Comparison of ENCODE assay signal across 15 cellular contexts in the genomic region with DNA sequence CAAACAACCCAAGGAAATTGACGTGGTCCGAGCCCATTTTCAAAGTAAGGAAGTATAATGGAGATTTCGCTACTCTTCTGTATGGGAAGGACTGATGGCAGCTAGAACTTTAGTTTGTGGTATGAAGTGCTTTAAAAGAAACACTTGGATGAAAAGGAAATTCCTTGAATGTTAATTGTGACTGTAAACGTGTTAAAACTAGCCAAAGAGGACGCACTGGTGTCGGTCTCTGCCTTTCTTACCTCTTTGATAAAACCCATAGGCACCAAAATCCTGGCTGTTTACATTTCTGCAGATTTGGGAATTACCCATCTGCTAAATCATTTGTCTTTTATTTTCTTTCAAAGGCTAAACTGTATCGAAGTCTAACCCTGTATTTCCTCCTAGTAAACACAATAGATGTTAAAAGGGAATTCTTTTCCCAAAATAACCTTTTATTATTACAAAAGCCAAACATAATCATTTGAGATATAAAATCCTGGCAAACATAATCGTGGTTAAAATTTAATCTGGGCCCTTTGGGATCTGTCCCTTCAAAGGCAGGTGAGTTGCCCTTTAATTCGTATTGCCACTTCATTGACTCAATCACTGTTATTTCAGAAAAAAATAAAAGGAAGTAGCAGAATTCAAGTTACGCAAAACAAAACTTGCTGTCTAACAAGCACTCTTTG. TPM values are rescaled to one million over a fixed set of nuclear protein-coding genes. Genes with fewer than 3 reads are reported as not detected.
A peak's percentile ranks its signal among the peaks of the same experiment; 100 is the strongest.
DNase-seq lines count a peak whose midpoint lies in the region; TF ChIP-seq lines count a peak whose summit lies in the region.
"Had no signal": no experiment of that assay in that cellular context is flagged by ENCODE, and none has a peak within 500 bp of the region (broad histone marks: within the 10 kb centered on the region; RNA-seq: fewer than 3 reads in every experiment).

No MANE protein-coding gene starts in this region.

- H3K9me3 Mint-ChIP-seq in Calu3 (ENCODE audit: low read depth, unreplicated experiment): no peaks in the 10 kb centered on the region
- peaks cover 6% of the 10 kb centered on the region for H3K9me3 Mint-ChIP-seq in neural crest cell
- H3K9me3 Mint-ChIP-seq in activated naive CD4-positive, alpha-beta T cell treated with anti-CD3 and anti-CD28 coated beads for 36 hours: no peaks in the 10 kb centered on the region

- DNase-seq in Calu3 (no peak), neural crest cell (ENCODE audit: low read depth, low spot score) (no peak), esophagus muscularis mucosa (ENCODE audit: extremely low spot score) (no peak), inferior parietal cortex (ENCODE audit: extremely low spot score) (no peak), NCI-H1436 treated with DMSO at 0.1 percent for 48 hours (lab: John Stamatoyannopoulos, UW) (no peak)
- no peak for DNase-seq in activated naive CD4-positive, alpha-beta T cell treated with anti-CD3 and anti-CD28 coated beads for 36 hours
- DNase-seq: activated CD4-positive, alpha-beta T cell treated with anti-CD3 and anti-CD28 coated beads for 1 hour; GDM1; NCI-H446; stimulated activated CD4-positive, alpha-beta T cell treated with anti-CD3 and anti-CD28 coated beads, Interleukin-4, amount 100 ng/mL, for 24 hours; stimulated activated naive CD4-positive, alpha-beta T cell had no signal

- intact Hi-C loops in Calu3 (cut with micrococcal nuclease; ENCODE audit: unreplicated experiment): loop anchor here (5.0 to 10.0 kb wide), 2 partner anchors 44 to 173 kb away; no protein-coding TSS in a partner anchor
- intact Hi-C loops in activated naive CD4-positive, alpha-beta T cell treated with anti-CD3 and anti-CD28 coated beads for 36 hours (cut with micrococcal nuclease): no loop called here
- intact Hi-C loops in esophagus muscularis mucosa (cut with DNase I): no loop called here

- H3K4me1 Mint-ChIP-seq in Calu3 (ENCODE audit: low read depth, unreplicated experiment) (peaks cover 69% of the 10 kb centered on the region), neural crest cell (peaks cover 64% of the 10 kb centered on the region)
- H3K4me1 Mint-ChIP-seq in activated naive CD4-positive, alpha-beta T cell treated with anti-CD3 and anti-CD28 coated beads for 36 hours (ENCODE audit: low read depth): peaks cover 9% of the 10 kb centered on the region
- H3K4me1 Mint-ChIP-seq: B cell had no signal

- H4K20me1 ChIP-seq in OCI-LY3 (ENCODE audit: insufficient read depth, low read length): no peaks in the 10 kb centered on the region; the same call in 1 of the 2 replicates

- no peak for TF ChIP-seq EP300 in esophagus muscularis mucosa (IDR thresholded peaks at IDR 0.05)

- TSS peak; percentile 56 for BruUV-seq in Calu3 (replicated peaks; lab: Mats Ljungman, UMichigan)

- peaks cover 15% of the 10 kb centered on the region for H3K27me3 ChIP-seq in OCI-LY3 (ENCODE audit: low read depth, low read length)
- H3K27me3 ChIP-seq in iPS-15b (ENCODE audit: control insufficient read depth, insufficient read depth, low read length): peaks cover 60% of the 10 kb centered on the region
- peaks cover 5 to 81% (median 41%) of the 10 kb centered on the region in 4 donors for H3K27me3 ChIP-seq in esophagus muscularis mucosa

- no peaks in the 10 kb centered on the region for H3K9me3 ChIP-seq in OCI-LY3 (ENCODE audit: insufficient read depth, low read length)
- peaks cover 5% of the 10 kb centered on the region for H3K9me3 ChIP-seq in iPS-15b (ENCODE audit: control insufficient read depth, insufficient read depth, low read length)
- H3K9me3 ChIP-seq in esophagus muscularis mucosa: no peaks in the 10 kb centered on the region
- H3K9me3 ChIP-seq: Peyer's patch had no signal

- H3K27ac ChIP-seq in OCI-LY3 (ENCODE audit: low read length): no peak overlapping the region
- H3K27ac ChIP-seq in esophagus muscularis mucosa (replicated peaks in 1 of 4): no peak overlapping the region
- H3K27ac ChIP-seq: Peyer's patch had no signal

- H3K27me3 Mint-ChIP-seq in Calu3 (ENCODE audit: unreplicated experiment) (no peaks in the 10 kb centered on the region), neural crest cell (ENCODE audit: low read depth) (peaks cover 64% of the 10 kb centered on the region)
- H3K27me3 Mint-ChIP-seq in activated naive CD4-positive, alpha-beta T cell treated with anti-CD3 and anti-CD28 coated beads for 36 hours (ENCODE audit: low read depth): peaks cover 73% of the 10 kb centered on the region

- no peak overlapping the region for H3K9ac ChIP-seq in OCI-LY3 (ENCODE audit: low read length)
- no peak overlapping the region for H3K9ac ChIP-seq in iPS-15b (ENCODE audit: low read depth, low read length)

- no peak for TF ChIP-seq POLR2A in esophagus muscularis mucosa (IDR thresholded peaks at IDR 0.05; ENCODE audit: low read depth)

- H3K27ac Mint-ChIP-seq in Calu3 (ENCODE audit: unreplicated experiment): peak overlapping the region; percentile 26
- H3K27ac Mint-ChIP-seq in neural crest cell (ENCODE audit: unreplicated experiment): no peak overlapping the region
- H3K27ac Mint-ChIP-seq in activated naive CD4-positive, alpha-beta T cell treated with anti-CD3 and anti-CD28 coated beads for 36 hours: no peak overlapping the region
- H3K27ac Mint-ChIP-seq: B cell had no signal

- CTCF ChIA-PET in Calu3 (lab: Charles Lee): interaction anchor here (0.8 to 1.7 kb wide), 8 partner anchors 12 to 265 kb away, joined by 3 to 5 read pairs (median 4); no protein-coding TSS in a partner anchor
- CTCF ChIA-PET in activated naive CD4-positive, alpha-beta T cell treated with anti-CD3 and anti-CD28 coated beads for 36 hours (lab: Charles Lee): interaction anchor here (0.6 to 1.0 kb wide), 2 partner anchors 46 to 172 kb away, joined by 3 read pairs; no protein-coding TSS in a partner anchor

- WGBS in esophagus muscularis mucosa: 38% methylated on average over 10 of the region's 10 CpGs

- H3K36me3 Mint-ChIP-seq in Calu3 (ENCODE audit: insufficient read depth, unreplicated experiment) (peaks cover 46% of the 10 kb centered on the region), neural crest cell (ENCODE audit: low read depth) (peaks cover 4% of the 10 kb centered on the region)
- H3K36me3 Mint-ChIP-seq in activated naive CD4-positive, alpha-beta T cell treated with anti-CD3 and anti-CD28 coated beads for 36 hours (ENCODE audit: low read depth): no peaks in the 10 kb centered on the region

- TF ChIP-seq CTCF in Calu3 (IDR thresholded peaks at IDR 0.05; ENCODE audit: unreplicated experiment) (no peak), OCI-LY3 (IDR thresholded peaks at IDR 0.05; ENCODE audit: low read depth, low read length) (no peak), neural crest cell (conservative IDR thresholded peaks at IDR 0.05) (no peak), esophagus muscularis mucosa (IDR thresholded peaks at IDR 0.05) (no peak)

- H3K36me3 ChIP-seq in OCI-LY3 (replicated peaks; ENCODE audit: low read depth, low read length): no peaks in the 10 kb centered on the region
- no peaks in the 10 kb centered on the region for H3K36me3 ChIP-seq in iPS-15b (ENCODE audit: control insufficient read depth, insufficient read depth, low read length)
- H3K36me3 ChIP-seq in esophagus muscularis mucosa: no peaks in the 10 kb centered on the region
- H3K36me3 ChIP-seq: Peyer's patch had no signal

- no peaks in the 10 kb centered on the region for H3K79me2 ChIP-seq in OCI-LY3 (ENCODE audit: low read length)

- no peak overlapping the region for H2AFZ ChIP-seq in OCI-LY3 (ENCODE audit: low read depth, low read length)

- H3K4me3 Mint-ChIP-seq in Calu3 (ENCODE audit: low read depth, unreplicated experiment) (peak overlapping the region; percentile 83), neural crest cell (peak overlapping the region; percentile 90)
- no peak overlapping the region for H3K4me3 Mint-ChIP-seq in activated naive CD4-positive, alpha-beta T cell treated with anti-CD3 and anti-CD28 coated beads for 36 hours
- H3K4me3 Mint-ChIP-seq: B cell had no signal

- H3K4me2 ChIP-seq in OCI-LY3 (ENCODE audit: low read length): peak overlapping the region; percentile 41

- H3K4me3 ChIP-seq in OCI-LY3 (ENCODE audit: low read length) (no peak overlapping the region), iPS-15b (ENCODE audit: low read depth, low read length) (peak overlapping the region; percentile 27), esophagus muscularis mucosa (peak overlapping the region in 2 of 4 donors; percentile 46 to 56)

- H3K4me1 ChIP-seq in OCI-LY3 (ENCODE audit: low read length): peaks cover 24% of the 10 kb centered on the region
- peaks cover 12% of the 10 kb centered on the region for H3K4me1 ChIP-seq in iPS-15b (ENCODE audit: control insufficient read depth, insufficient read depth, low read length)
- peaks cover 22 to 31% (median 29%) of the 10 kb centered on the region in 4 donors for H3K4me1 ChIP-seq in esophagus muscularis mucosa

RNA-seq across cellular contexts. Expression of gene RASSF10, which starts 2.4 kb away (rescaled TPM):
- total RNA-seq in Calu3 (2022) (8.7 and 10.0 TPM in 2 replicates), neural crest cell (6.0 and 6.4 TPM in 2 replicates), esophagus muscularis mucosa (under 1 TPM in 3 of 4 donors, not detected in 1; 0.17 to 0.57 (median 0.19) TPM)
- total RNA-seq in activated naive CD4-positive, alpha-beta T cell treated with anti-CD3 and anti-CD28 coated beads for 36 hours: not detected
- total RNA-seq: B cell had no signal
